ENCODE assay signal across 2 cellular contexts in the genomic region with DNA sequence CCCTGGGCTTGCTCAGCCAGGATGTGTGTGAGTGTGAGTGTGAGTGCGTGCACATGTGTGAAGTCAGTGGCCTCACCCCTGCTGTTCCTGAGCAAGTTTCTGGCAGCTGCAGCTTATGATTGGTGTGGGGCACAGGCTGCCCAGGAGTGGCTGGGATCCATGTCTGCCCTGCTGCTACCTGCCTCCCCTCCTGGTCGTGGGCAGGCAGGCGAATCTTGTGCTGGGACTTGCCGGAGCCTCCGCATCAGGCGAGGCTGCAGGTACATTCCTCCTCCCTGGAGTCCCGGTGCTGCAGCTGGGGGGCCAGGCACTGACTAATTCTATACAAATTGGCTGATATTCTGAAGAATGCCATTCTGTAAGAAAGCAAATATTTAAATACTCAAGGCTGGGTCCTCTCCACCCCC.
TF ChIP-seq lines count a peak whose summit lies in the region.

No MANE protein-coding gene starts in this region.

TF ChIP-seq in A549, 52 proteins besides CTCF, POLR2A, EP300 and RAD21 (continued from another document):
- TF ChIP-seq ATOH8 (CRISPR knock-in tag; IDR thresholded peaks at IDR 0.05; ENCODE audit: low read depth) = no peak
- no peak for TF ChIP-seq FOSL2 (IDR thresholded peaks at IDR 0.05)
- no peak for TF ChIP-seq FOSL2 (CRISPR knock-in tag; IDR thresholded peaks at IDR 0.05)
- TF ChIP-seq BCL3 (IDR thresholded peaks at IDR 0.05) = no peak
- TF ChIP-seq TFCP2L1 (CRISPR knock-in tag; IDR thresholded peaks at IDR 0.05) = no peak
- TF ChIP-seq RARB (CRISPR knock-in tag; IDR thresholded peaks at IDR 0.05) = no peak
- no peak for TF ChIP-seq MAZ (IDR thresholded peaks at IDR 0.05; ENCODE audit: borderline replicate concordance, low read depth, low read length)
- no peak for TF ChIP-seq HMGXB4 (CRISPR knock-in tag; IDR thresholded peaks at IDR 0.05; ENCODE audit: borderline replicate concordance)
- TF ChIP-seq HEYL (CRISPR knock-in tag; IDR thresholded peaks at IDR 0.05) = no peak

TF ChIP-seq in GM23338, 12 proteins besides CTCF, POLR2A, EP300 and RAD21:
- no peak for TF ChIP-seq REST (IDR thresholded peaks at IDR 0.05; ENCODE audit: unreplicated experiment)
- TF ChIP-seq ZNF331 (CRISPR knock-in tag; IDR thresholded peaks at IDR 0.05; ENCODE audit: low read depth) = no peak
- TF ChIP-seq, protein P1, sequence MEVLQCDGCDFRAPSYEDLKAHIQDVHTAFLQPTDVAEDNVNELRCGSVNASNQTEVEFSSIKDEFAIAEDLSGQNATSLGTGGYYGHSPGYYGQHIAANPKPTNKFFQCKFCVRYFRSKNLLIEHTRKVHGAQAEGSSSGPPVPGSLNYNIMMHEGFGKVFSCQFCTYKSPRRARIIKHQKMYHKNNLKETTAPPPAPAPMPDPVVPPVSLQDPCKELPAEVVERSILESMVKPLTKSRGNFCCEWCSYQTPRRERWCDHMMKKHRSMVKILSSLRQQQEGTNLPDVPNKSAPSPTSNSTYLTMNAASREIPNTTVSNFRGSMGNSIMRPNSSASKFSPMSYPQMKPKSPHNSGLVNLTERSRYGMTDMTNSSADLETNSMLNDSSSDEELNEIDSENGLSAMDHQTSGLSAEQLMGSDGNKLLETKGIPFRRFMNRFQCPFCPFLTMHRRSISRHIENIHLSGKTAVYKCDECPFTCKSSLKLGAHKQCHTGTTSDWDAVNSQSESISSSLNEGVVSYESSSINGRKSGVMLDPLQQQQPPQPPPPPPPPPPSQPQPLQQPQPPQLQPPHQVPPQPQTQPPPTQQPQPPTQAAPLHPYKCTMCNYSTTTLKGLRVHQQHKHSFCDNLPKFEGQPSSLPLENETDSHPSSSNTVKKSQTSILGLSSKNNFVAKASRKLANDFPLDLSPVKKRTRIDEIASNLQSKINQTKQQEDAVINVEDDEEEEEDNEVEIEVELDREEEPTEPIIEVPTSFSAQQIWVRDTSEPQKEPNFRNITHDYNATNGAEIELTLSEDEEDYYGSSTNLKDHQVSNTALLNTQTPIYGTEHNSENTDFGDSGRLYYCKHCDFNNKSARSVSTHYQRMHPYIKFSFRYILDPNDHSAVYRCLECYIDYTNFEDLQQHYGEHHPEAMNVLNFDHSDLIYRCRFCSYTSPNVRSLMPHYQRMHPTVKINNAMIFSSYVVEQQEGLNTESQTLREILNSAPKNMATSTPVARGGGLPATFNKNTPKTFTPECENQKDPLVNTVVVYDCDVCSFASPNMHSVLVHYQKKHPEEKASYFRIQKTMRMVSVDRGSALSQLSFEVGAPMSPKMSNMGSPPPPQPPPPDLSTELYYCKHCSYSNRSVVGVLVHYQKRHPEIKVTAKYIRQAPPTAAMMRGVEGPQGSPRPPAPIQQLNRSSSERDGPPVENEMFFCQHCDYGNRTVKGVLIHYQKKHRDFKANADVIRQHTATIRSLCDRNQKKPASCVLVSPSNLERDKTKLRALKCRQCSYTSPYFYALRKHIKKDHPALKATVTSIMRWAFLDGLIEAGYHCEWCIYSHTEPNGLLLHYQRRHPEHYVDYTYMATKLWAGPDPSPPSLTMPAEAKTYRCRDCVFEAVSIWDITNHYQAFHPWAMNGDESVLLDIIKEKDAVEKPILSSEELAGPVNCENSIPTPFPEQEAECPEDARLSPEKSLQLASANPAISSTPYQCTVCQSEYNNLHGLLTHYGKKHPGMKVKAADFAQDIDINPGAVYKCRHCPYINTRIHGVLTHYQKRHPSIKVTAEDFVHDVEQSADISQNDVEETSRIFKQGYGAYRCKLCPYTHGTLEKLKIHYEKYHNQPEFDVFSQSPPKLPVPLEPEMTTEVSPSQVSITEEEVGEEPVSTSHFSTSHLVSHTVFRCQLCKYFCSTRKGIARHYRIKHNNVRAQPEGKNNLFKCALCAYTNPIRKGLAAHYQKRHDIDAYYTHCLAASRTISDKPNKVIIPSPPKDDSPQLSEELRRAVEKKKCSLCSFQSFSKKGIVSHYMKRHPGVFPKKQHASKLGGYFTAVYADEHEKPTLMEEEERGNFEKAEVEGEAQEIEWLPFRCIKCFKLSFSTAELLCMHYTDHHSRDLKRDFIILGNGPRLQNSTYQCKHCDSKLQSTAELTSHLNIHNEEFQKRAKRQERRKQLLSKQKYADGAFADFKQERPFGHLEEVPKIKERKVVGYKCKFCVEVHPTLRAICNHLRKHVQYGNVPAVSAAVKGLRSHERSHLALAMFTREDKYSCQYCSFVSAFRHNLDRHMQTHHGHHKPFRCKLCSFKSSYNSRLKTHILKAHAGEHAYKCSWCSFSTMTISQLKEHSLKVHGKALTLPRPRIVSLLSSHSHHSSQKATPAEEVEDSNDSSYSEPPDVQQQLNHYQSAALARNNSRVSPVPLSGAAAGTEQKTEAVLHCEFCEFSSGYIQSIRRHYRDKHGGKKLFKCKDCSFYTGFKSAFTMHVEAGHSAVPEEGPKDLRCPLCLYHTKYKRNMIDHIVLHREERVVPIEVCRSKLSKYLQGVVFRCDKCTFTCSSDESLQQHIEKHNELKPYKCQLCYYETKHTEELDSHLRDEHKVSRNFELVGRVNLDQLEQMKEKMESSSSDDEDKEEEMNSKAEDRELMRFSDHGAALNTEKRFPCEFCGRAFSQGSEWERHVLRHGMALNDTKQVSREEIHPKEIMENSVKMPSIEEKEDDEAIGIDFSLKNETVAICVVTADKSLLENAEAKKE (CRISPR knock-in tag; IDR thresholded peaks at IDR 0.05) = no peak
- TF ChIP-seq ZNF114 (CRISPR knock-in tag; IDR thresholded peaks at IDR 0.05) = no peak
- no peak for TF ChIP-seq STAT1 (IDR thresholded peaks at IDR 0.05; ENCODE audit: unreplicated experiment)
- TF ChIP-seq CREB1 (CRISPR knock-in tag; IDR thresholded peaks at IDR 0.05; ENCODE audit: low read depth) = no peak
- TF ChIP-seq POLR2AphosphoS5 (IDR thresholded peaks at IDR 0.05; ENCODE audit: low read depth) = no peak
- TF ChIP-seq NANOG (IDR thresholded peaks at IDR 0.05; ENCODE audit: borderline replicate concordance) = no peak
- TF ChIP-seq JUNB (IDR thresholded peaks at IDR 0.05; ENCODE audit: unreplicated experiment) = no peak
- TF ChIP-seq, protein P2, sequence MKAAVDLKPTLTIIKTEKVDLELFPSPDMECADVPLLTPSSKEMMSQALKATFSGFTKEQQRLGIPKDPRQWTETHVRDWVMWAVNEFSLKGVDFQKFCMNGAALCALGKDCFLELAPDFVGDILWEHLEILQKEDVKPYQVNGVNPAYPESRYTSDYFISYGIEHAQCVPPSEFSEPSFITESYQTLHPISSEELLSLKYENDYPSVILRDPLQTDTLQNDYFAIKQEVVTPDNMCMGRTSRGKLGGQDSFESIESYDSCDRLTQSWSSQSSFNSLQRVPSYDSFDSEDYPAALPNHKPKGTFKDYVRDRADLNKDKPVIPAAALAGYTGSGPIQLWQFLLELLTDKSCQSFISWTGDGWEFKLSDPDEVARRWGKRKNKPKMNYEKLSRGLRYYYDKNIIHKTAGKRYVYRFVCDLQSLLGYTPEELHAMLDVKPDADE (IDR thresholded peaks at IDR 0.05) = no peak
- TF ChIP-seq EZH2phosphoT487 (IDR thresholded peaks at IDR 0.05; ENCODE audit: unreplicated experiment) = no peak
- TF ChIP-seq EZH2 (IDR thresholded peaks at IDR 0.05; ENCODE audit: low read depth, unreplicated experiment) = no peak
